Comparison of ENCODE assay signal across 1 cellular context in genomic region chr10:73262880-73263279, GRCh38.
TF ChIP-seq lines count a peak whose summit lies in the region.

No MANE protein-coding gene starts in this region.

TF ChIP-seq in GM12878, 131 proteins besides CTCF, POLR2A, EP300 and RAD21:
- TF ChIP-seq EZH2 (IDR thresholded peaks at IDR 0.05; ENCODE audit: borderline replicate concordance, control insufficient read depth, low read depth, low read length) (no peak), SUZ12 (IDR thresholded peaks at IDR 0.05; ENCODE audit: unreplicated experiment) (no peak), ZBED1 (IDR thresholded peaks at IDR 0.05; ENCODE audit: borderline replicate concordance) (no peak), CREM (IDR thresholded peaks at IDR 0.05; ENCODE audit: low read depth) (no peak), ZNF24 (IDR thresholded peaks at IDR 0.05) (0 out of 2 replicates have a peak, but pooled peaks have one; percentile 47), ASH2L (IDR thresholded peaks at IDR 0.05; ENCODE audit: borderline replicate concordance, low read depth) (no peak), YBX1 (IDR thresholded peaks at IDR 0.05) (no peak)
